In the genomic region with DNA sequence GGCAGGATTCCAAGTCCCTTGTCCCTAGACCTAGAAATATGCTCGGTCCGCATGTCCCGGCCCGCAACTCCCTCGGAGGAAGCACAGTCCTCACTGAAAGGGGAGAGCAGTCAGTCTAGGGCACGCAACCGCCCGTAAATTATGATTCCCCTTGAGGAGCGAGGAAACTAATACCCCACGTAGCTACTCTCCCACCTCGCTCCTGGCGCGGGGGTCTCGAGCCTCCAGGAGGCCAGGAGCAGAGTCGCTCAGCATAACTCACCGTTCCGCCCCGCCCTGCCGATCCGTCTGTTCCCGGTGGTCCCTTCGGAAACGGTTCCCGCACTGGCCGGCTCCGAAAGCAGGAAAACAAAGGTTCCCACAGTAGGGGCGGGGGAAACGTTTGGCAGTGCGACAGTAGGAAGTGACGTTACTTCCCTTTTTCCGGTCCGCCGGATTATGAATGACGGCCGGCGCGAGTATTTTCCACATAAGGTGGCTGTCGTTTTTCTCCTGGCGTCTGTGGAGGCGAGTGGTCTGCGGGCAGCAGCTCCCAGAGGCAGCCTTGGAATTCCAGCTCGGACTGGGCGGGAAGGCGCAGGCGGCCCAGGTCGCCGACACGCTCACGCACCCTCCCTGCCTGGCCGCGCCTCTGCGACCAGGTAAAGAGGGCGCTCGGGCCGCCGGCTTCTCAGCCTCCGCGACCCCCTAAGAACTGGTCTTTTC, we compare ENCODE assay signal across 8 cellular contexts. TPM values are rescaled to one million over a fixed set of nuclear protein-coding genes. Genes with fewer than 3 reads are reported as not detected.
DNase-seq lines count a peak whose midpoint lies in the region; ATAC-seq and TF ChIP-seq lines count a peak whose summit lies in the region.

A gene with protein sequence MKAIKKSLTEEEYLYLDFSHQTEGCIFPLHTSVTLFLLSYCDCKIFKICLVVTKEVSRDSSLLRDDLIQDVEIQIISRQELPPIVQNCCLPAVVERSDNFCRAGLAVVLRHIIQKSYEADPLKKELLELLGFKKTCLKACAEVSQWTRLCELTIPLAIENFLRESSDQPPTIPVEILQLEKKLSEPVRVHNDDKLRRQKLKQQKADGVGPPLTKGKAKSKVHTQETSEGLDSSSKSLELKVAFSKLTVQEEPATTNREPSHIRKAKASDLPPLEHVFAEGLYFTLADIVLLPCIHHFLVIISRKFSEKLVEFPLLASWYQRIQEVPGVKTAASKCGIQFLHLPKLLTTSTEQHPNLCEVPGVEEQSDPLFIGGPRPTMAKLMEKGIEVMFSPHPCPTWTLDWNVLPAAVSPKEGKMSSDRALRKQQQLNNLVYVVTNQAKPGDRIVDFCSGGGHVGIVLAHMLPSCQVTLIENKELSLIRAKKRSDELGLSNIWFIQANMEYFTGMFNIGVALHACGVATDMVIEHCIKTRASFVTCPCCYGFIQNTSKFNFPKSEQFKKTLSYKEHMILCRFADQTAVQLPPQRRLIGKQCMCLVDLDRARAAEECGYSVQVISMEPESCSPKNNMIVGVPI (plus strand): TSS at position 409 of the 705 bp plus-strand sequence. CDS start 8,830 bp downstream, outside the sequence.
A gene with protein sequence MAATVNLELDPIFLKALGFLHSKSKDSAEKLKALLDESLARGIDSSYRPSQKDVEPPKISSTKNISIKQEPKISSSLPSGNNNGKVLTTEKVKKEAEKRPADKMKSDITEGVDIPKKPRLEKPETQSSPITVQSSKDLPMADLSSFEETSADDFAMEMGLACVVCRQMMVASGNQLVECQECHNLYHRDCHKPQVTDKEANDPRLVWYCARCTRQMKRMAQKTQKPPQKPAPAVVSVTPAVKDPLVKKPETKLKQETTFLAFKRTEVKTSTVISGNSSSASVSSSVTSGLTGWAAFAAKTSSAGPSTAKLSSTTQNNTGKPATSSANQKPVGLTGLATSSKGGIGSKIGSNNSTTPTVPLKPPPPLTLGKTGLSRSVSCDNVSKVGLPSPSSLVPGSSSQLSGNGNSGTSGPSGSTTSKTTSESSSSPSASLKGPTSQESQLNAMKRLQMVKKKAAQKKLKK (minus strand): TSS at position 314 of the 705 bp plus-strand sequence. CDS start 8,684 bp downstream, outside the sequence.

- no peaks in the 10 kb centered on the region for H3K27me3 Mint-ChIP-seq in activated CD4-positive, alpha-beta T cell treated with anti-CD3 and anti-CD28 coated beads for 36 hours

- CTCF ChIA-PET in activated CD4-positive, alpha-beta T cell treated with anti-CD3 and anti-CD28 coated beads for 36 hours (lab: Charles Lee), result interaction anchor here (1.2 kb wide), 1 partner anchor 10 kb away, joined by 3 read pairs; no protein-coding TSS in a partner anchor

- H3K9me3 Mint-ChIP-seq in activated CD4-positive, alpha-beta T cell treated with anti-CD3 and anti-CD28 coated beads for 36 hours (ENCODE audit: low read depth), result no peaks in the 10 kb centered on the region

- peak; percentile 90 for TF ChIP-seq POLR2A in GM19193 (IDR thresholded peaks at IDR 0.05; ENCODE audit: extremely low read depth, insufficient read depth, insufficient read length)

- peak; percentile 84 for ATAC-seq in HG03439 (IDR thresholded peaks at IDR 0.05; ENCODE audit: unreplicated experiment)
- peak; percentile 93 for ATAC-seq in activated CD4-positive, alpha-beta T cell treated with anti-CD3 and anti-CD28 coated beads for 36 hours

- H3K4me3 ChIP-seq in choroid plexus epithelial cell (ENCODE audit: low read depth, low read length) (peak within 1 kb of the TSS; percentile 99), kidney epithelial cell (ENCODE audit: low read depth, low read length) (peak within 1 kb of the TSS; percentile 90)

- peak within 1 kb of the TSS; percentile 98 for H3K4me3 Mint-ChIP-seq in activated CD4-positive, alpha-beta T cell treated with anti-CD3 and anti-CD28 coated beads for 36 hours

- H3K27ac Mint-ChIP-seq in activated CD4-positive, alpha-beta T cell treated with anti-CD3 and anti-CD28 coated beads for 36 hours, result peak within 1 kb of the TSS; percentile 96

- POLR2A ChIA-PET in activated CD4-positive, alpha-beta T cell treated with anti-CD3 and anti-CD28 coated beads for 36 hours (lab: Charles Lee), result interaction anchor here (0.7 kb wide), 1 partner anchor 1719 kb away, joined by 3 read pairs; no protein-coding TSS in a partner anchor

- no peaks in the 10 kb centered on the region for H3K27me3 ChIP-seq in kidney epithelial cell (ENCODE audit: control insufficient read depth, insufficient read depth, low read length)

- intact Hi-C loops in activated CD4-positive, alpha-beta T cell treated with anti-CD3 and anti-CD28 coated beads for 36 hours (cut with DNase I, micrococcal nuclease), result loop anchor here (1.0 to 10.0 kb wide), 7 partner anchors 235 to 648 kb away; a partner anchor contains a TSS

- peaks cover 4% of the 10 kb centered on the region for H3K36me3 Mint-ChIP-seq in activated CD4-positive, alpha-beta T cell treated with anti-CD3 and anti-CD28 coated beads for 36 hours (ENCODE audit: low read depth)

- peak; percentile 79 for DNase-seq in AML-193 (lab: John Stamatoyannopoulos, UW)
- DNase-seq in NCI-H510A treated with DMSO at 0.1 percent for 48 hours (lab: John Stamatoyannopoulos, UW), result peak; percentile 35
- DNase-seq in activated CD4-positive, alpha-beta T cell treated with anti-CD3 and anti-CD28 coated beads for 36 hours, result peak; percentile 93
- peak; percentile 95 for DNase-seq in choroid plexus epithelial cell (ENCODE audit: low read depth)
- DNase-seq in kidney epithelial cell (ENCODE audit: low read depth), result peak; percentile 42
- peak; percentile 83 to 85 for DNase-seq in stimulated activated CD4-positive, alpha-beta T cell treated with anti-CD3 and anti-CD28 coated beads, Interleukin-15, amount 100 ng/mL, for 48 hours (ENCODE audit: low read depth in 2 of 2)

- H3K4me1 Mint-ChIP-seq in activated CD4-positive, alpha-beta T cell treated with anti-CD3 and anti-CD28 coated beads for 36 hours, result peaks cover 26% of the 10 kb centered on the region

- no peaks in the 10 kb centered on the region for H3K36me3 ChIP-seq in kidney epithelial cell (ENCODE audit: control insufficient read depth, insufficient read depth, low read length)

- TF ChIP-seq CTCF in choroid plexus epithelial cell (conservative IDR thresholded peaks at IDR 0.05; ENCODE audit: low read depth, low read length) (no peak), kidney epithelial cell (IDR thresholded peaks at IDR 0.05; ENCODE audit: insufficient read depth, low read length, poor library complexity, severe bottlenecking) (no peak)

RNA-seq across cellular contexts. Expression of the first gene that starts in this region (rescaled TPM):
- 10 to 100 TPM; 16.1 to 16.3 TPM for total RNA-seq in activated CD4-positive, alpha-beta T cell treated with anti-CD3 and anti-CD28 coated beads for 36 hours
- total RNA-seq in kidney epithelial cell, result 17.9 and 18.5 TPM in 2 replicates

RNA-seq across cellular contexts. Expression of the second gene that starts in this region (rescaled TPM):
- total RNA-seq in activated CD4-positive, alpha-beta T cell treated with anti-CD3 and anti-CD28 coated beads for 36 hours, result 10 to 100 TPM; 20.2 to 28.4 TPM
- 25.3 and 30.7 TPM in 2 replicates for total RNA-seq in kidney epithelial cell

Comparison
In these comparisons a context has a peak if more than half of its experiments do, and no peak if none do; other contexts are left out.
1. Peak in every context shown above with its lines: DNase-seq, ATAC-seq and H3K4me3 ChIP-seq.
2. DNase-seq: peak in every context shown above with its lines; median percentile 95 in choroid plexus epithelial cell; 93 in activated CD4-positive, alpha-beta T cell treated with anti-CD3 and anti-CD28 coated beads for 36 hours; 84 in stimulated activated CD4-positive, alpha-beta T cell treated with anti-CD3 and anti-CD28 coated beads, Interleukin-15, amount 100 ng/mL, for 48 hours; 79 in AML-193; 42 in kidney epithelial cell; 35 in NCI-H510A treated with DMSO at 0.1 percent for 48 hours.